ENCODE assay signal across 8 cellular contexts in the genomic region with DNA sequence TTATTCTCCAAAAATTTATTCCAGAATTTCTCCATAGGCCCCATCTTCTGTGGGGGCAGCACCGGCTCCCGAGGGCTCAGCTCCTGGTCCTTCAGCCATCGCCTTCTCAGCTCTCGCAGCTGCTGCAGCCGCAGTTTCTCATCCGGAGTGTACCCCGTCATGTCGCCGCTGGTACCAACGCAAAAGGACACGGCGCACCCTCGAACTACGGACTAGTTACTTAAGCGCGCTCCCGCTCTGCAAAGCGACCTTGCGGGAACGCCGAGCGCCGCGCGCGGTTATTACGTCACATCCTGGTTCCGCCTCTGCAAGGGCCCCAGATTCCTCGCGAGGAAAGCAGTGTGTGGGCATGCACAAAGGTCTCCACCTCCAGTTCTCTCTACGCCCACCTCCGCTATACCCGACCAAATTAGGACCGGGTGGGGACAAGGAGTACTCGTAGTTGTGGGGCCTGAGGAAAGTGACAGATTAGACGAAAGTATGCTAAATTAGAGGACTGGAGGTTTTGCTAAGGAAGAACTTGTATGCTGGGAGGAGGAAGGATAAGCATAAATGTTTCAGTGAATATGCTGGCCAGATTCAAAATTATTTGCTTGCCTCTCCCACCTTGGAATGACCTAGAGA. TPM values are rescaled to one million over a fixed set of nuclear protein-coding genes. Genes with fewer than 3 reads are reported as not detected.
DNase-seq lines count a peak whose midpoint lies in the region; ATAC-seq and TF ChIP-seq lines count a peak whose summit lies in the region.

A gene (minus strand): TSS at position 260 of the 624 bp plus-strand sequence. CDS start 99 bp downstream, at position 161.

- H3K27me3 ChIP-seq in DND-41 (ENCODE audit: insufficient read depth, low read length, poor library complexity) (no peaks in the 10 kb centered on the region), GM23338 (ENCODE audit: insufficient read depth) (no peaks in the 10 kb centered on the region)

- H3K4me2 ChIP-seq in DND-41 (ENCODE audit: insufficient read depth, low read length) (peak within 1 kb of the TSS; percentile 74), GM23338 (peak within 1 kb of the TSS; percentile 87)

- H2AFZ ChIP-seq in DND-41 (ENCODE audit: low read depth, low read length) (peak within 1 kb of the TSS; percentile 93), GM23338 (peak within 1 kb of the TSS; percentile 79; the same call in 1 of the 2 replicates)

- peak within 1 kb of the TSS; percentile 100 for H3K4me3 Mint-ChIP-seq in GM23338
- H3K4me3 Mint-ChIP-seq in naive thymus-derived CD8-positive, alpha-beta T cell: peak within 1 kb of the TSS; percentile 97 to 100 (median 99)

- H3K36me3 Mint-ChIP-seq in GM23338 (ENCODE audit: low read depth): peaks cover 10% of the 10 kb centered on the region
- H3K36me3 Mint-ChIP-seq in naive thymus-derived CD8-positive, alpha-beta T cell: peaks cover 0 to 21% (median 1%) of the 10 kb centered on the region in 3 donors

- ATAC-seq in DND-41 (ENCODE audit: insufficient read depth, low read depth) (peak; percentile 97), GM23338 (peak; percentile 93)
- ATAC-seq in naive thymus-derived CD8-positive, alpha-beta T cell: peak; percentile 83 to 86

- H3K27me3 Mint-ChIP-seq in GM23338 (ENCODE audit: insufficient read depth, low read depth, poor library complexity): peaks cover 8% of the 10 kb centered on the region
- peaks cover 0 to 3% (median 0%) of the 10 kb centered on the region in 5 donors for H3K27me3 Mint-ChIP-seq in naive thymus-derived CD8-positive, alpha-beta T cell

- POLR2A ChIA-PET in naive thymus-derived CD8-positive, alpha-beta T cell (lab: Charles Lee): interaction anchor here (0.7 to 3.8 kb wide), 8 partner anchors 17 to 426 kb away, joined by 3 to 50 read pairs (median 10); a partner anchor contains a TSS

- H3K9me3 Mint-ChIP-seq in GM23338: no peaks in the 10 kb centered on the region
- H3K9me3 Mint-ChIP-seq in naive thymus-derived CD8-positive, alpha-beta T cell: peaks cover 0 to 1% (median 0%) of the 10 kb centered on the region in 9 donors

- H3K4me3 ChIP-seq in DND-41 (ENCODE audit: low read depth in 1 of 2, low read length in 2 of 2) (peak within 1 kb of the TSS; percentile 98), GM23338 (peak within 1 kb of the TSS; percentile 82)

- DNase-seq in DND-41 (peak; percentile 94), GM23338 (ENCODE audit: low spot score) (peak; percentile 98), LHCN-M2 (ENCODE audit: low read depth) (peak; percentile 93), RPMI8226 (peak; percentile 95), fibroblast of gingiva (ENCODE audit: low read depth) (peak; percentile 90)
- peak; percentile 91 to 93 for DNase-seq in activated T-helper 1 cell treated with anti-CD3 and anti-CD28 coated beads, Interleukin-2, amount 50 U/mL, for 16 hours (ENCODE audit: low read depth in 1 of 2, low spot score in 1 of 2)
- DNase-seq in naive thymus-derived CD8-positive, alpha-beta T cell: peak; percentile 92 to 98 (median 96)
- DNase-seq in stimulated activated naive CD4-positive, alpha-beta T cell (lab: John Stamatoyannopoulos, UW): peak; percentile 89 to 95 (median 94)

- peak within 1 kb of the TSS; percentile 88 for H3K27ac ChIP-seq in DND-41 (ENCODE audit: low read length)
- H3K27ac ChIP-seq in GM23338 (ENCODE audit: low read depth): peak within 1 kb of the TSS; percentile 75

- H3K4me1 Mint-ChIP-seq in GM23338: peaks cover 10% of the 10 kb centered on the region; the same call in 2 of the 3 replicates
- peaks cover 16 to 35% (median 32%) of the 10 kb centered on the region in 4 donors for H3K4me1 Mint-ChIP-seq in naive thymus-derived CD8-positive, alpha-beta T cell

- H3K79me2 ChIP-seq in DND-41 (ENCODE audit: insufficient read depth, low read length): peaks cover 53% of the 10 kb centered on the region
- H3K79me2 ChIP-seq in GM23338 (replicated peaks; ENCODE audit: insufficient read depth): peaks cover 43% of the 10 kb centered on the region

- no peaks in the 10 kb centered on the region for H3K9me2 ChIP-seq in GM23338 (ENCODE audit: insufficient read depth)

- peak within 1 kb of the TSS; percentile 91 for H3K9ac ChIP-seq in DND-41 (ENCODE audit: low read depth, low read length)

- H3K36me3 ChIP-seq in DND-41 (ENCODE audit: insufficient read depth, low read length): peaks cover 13% of the 10 kb centered on the region
- peaks cover 6% of the 10 kb centered on the region; the same call in 1 of the 2 replicates for H3K36me3 ChIP-seq in GM23338 (ENCODE audit: insufficient read depth)

- peaks cover 32% of the 10 kb centered on the region for H3K4me1 ChIP-seq in DND-41 (ENCODE audit: insufficient read depth, low read length)
- H3K4me1 ChIP-seq in GM23338 (ENCODE audit: insufficient read depth): peaks cover 11% of the 10 kb centered on the region

- H3K9me3 ChIP-seq in DND-41 (ENCODE audit: insufficient read depth, low read length, severe bottlenecking): no peaks in the 10 kb centered on the region

- no peaks in the 10 kb centered on the region for H3F3A ChIP-seq in GM23338 (replicated peaks; ENCODE audit: low read depth)

- H4K20me1 ChIP-seq in DND-41 (ENCODE audit: insufficient read depth, low read length): peaks cover 9% of the 10 kb centered on the region; the same call in 1 of the 2 replicates
- no peaks in the 10 kb centered on the region for H4K20me1 ChIP-seq in GM23338 (replicated peaks; ENCODE audit: insufficient read depth)

- TF ChIP-seq CTCF in DND-41 (IDR thresholded peaks at IDR 0.05; ENCODE audit: borderline replicate concordance, extremely low read depth, low read length, poor library complexity, severe bottlenecking): no peak
- 0 out of 4 replicates have a peak, but pooled peaks of 1 of the 2 experiments have one; percentile 3 for TF ChIP-seq CTCF in GM23338 (conservative IDR thresholded peaks at IDR 0.05; ENCODE audit: low read depth in 2 of 2)

- peak within 1 kb of the TSS; percentile 99 for H3K27ac Mint-ChIP-seq in GM23338
- H3K27ac Mint-ChIP-seq in naive thymus-derived CD8-positive, alpha-beta T cell: peak within 1 kb of the TSS; percentile 90 to 99 (median 98)

TF ChIP-seq in GM23338, 12 proteins besides CTCF, POLR2A, EP300 and RAD21:
- TF ChIP-seq POLR2AphosphoS5 (IDR thresholded peaks at IDR 0.05; ENCODE audit: low read depth) (peak; percentile 91), ZNF114 (CRISPR knock-in tag; IDR thresholded peaks at IDR 0.05) (no peak), CREB1 (CRISPR knock-in tag; IDR thresholded peaks at IDR 0.05; ENCODE audit: low read depth) (peak; percentile 98), NANOG (IDR thresholded peaks at IDR 0.05; ENCODE audit: borderline replicate concordance) (no peak)
- TF ChIP-seq, protein P1, sequence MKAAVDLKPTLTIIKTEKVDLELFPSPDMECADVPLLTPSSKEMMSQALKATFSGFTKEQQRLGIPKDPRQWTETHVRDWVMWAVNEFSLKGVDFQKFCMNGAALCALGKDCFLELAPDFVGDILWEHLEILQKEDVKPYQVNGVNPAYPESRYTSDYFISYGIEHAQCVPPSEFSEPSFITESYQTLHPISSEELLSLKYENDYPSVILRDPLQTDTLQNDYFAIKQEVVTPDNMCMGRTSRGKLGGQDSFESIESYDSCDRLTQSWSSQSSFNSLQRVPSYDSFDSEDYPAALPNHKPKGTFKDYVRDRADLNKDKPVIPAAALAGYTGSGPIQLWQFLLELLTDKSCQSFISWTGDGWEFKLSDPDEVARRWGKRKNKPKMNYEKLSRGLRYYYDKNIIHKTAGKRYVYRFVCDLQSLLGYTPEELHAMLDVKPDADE (IDR thresholded peaks at IDR 0.05): peak; percentile 69; the same call in 1 of the 2 replicates

RNA-seq across cellular contexts. Expression of the gene that starts here (rescaled TPM):
- total RNA-seq in GM23338 (2014; rRNA removed; shearing (Covaris generic)): 53.8 and 56.5 TPM in 2 replicates
- 226 and 231 TPM in 2 replicates for polyA plus RNA-seq in GM23338 (2016; fragmentation: Nextera tagmentation; extraction: Ambion mirVana)
- total RNA-seq in LHCN-M2 (2014; rRNA removed): 59.9 and 76.2 TPM in 2 replicates
- 103 TPM for polyA plus RNA-seq in LHCN-M2 (2012)
- total RNA-seq in naive thymus-derived CD8-positive, alpha-beta T cell: 10 to 100 TPM; 22.5 to 23.0 TPM
- 10 to 100 TPM; 70.0 to 92.7 (median 91.3) TPM for polyA plus RNA-seq in naive thymus-derived CD8-positive, alpha-beta T cell

Comparison
In these comparisons a context has a peak if more than half of its experiments do, and no peak if none do; other contexts are left out.
1. Peak in every context shown above with its lines: DNase-seq, ATAC-seq, H3K4me3 ChIP-seq and H3K27ac ChIP-seq.